In genomic region chr2:26715528-26716270, GRCh38 we compare ENCODE assay signal across 17 cellular contexts. TPM values are rescaled to one million over a fixed set of nuclear protein-coding genes. Genes with fewer than 3 reads are reported as not detected.
DNase-seq lines count a peak whose midpoint lies in the region; ATAC-seq, FAIRE-seq and TF ChIP-seq lines count a peak whose summit lies in the region.
"Had no signal": no experiment of that assay in that cellular context is flagged by ENCODE, and none has a peak within 500 bp of the region (broad histone marks: within the 10 kb centered on the region; RNA-seq: fewer than 3 reads in every experiment).

No MANE protein-coding gene starts in this region.

- H3K4me1 ChIP-seq in A549 (peaks cover 56% of the 10 kb centered on the region), Panc1 (ENCODE audit: control insufficient read depth, insufficient read depth, low read length) (peaks cover 51% of the 10 kb centered on the region), esophagus muscularis mucosa (peaks cover 46 to 81% (median 65%) of the 10 kb centered on the region in 4 donors), pancreas (peaks cover 34 to 56% (median 37%) of the 10 kb centered on the region in 3 donors)

- no peak overlapping the region for H3K4me2 ChIP-seq in A549

- TF ChIP-seq POLR2A in A549 (IDR thresholded peaks at IDR 0.05; ENCODE audit: low read length): no peak
- TF ChIP-seq POLR2A in esophagus muscularis mucosa (IDR thresholded peaks at IDR 0.05; ENCODE audit: low read depth): no peak

- no peak overlapping the region for H3K4me3 ChIP-seq in A549
- no peak overlapping the region for H3K4me3 ChIP-seq in Panc1 (ENCODE audit: low read depth in 2 of 2, low read length in 2 of 2)
- H3K4me3 ChIP-seq in esophagus muscularis mucosa: no peak overlapping the region
- H3K4me3 ChIP-seq in pancreas: no peak overlapping the region
- H3K4me3 ChIP-seq in foreskin fibroblast (ENCODE audit: low read depth in 1 of 2, low read length in 2 of 2): no peak overlapping the region

- 77% methylated on average over 11 of the region's 13 CpGs for WGBS in A549 (ENCODE audit: missing lambda C conversion rate)
- 74% methylated on average over 8 of the region's 13 CpGs for WGBS in esophagus muscularis mucosa
- WGBS in pancreas, 2 donors: 62 to 71% methylated on average over 13 of the region's 13 CpGs

- FAIRE-seq in A549 (lab: Jason Lieb, UNC): no peak
- FAIRE-seq in pancreas (lab: Jason Lieb, UNC): no peak
- FAIRE-seq: D721Med, GM19239 had no signal

- POLR2A ChIA-PET in A549 (lab: Yijun Ruan, JAX) (interaction anchor here (1.4 kb wide), 1 partner anchor 8 kb away, joined by 3 read pairs; no protein-coding TSS in a partner anchor), Panc1 (lab: Charles Lee) (no interaction called here)

- no peak for TF ChIP-seq RAD21 in A549 (conservative IDR thresholded peaks at IDR 0.05 in 1 of 2, IDR thresholded peaks at IDR 0.05 in 1 of 2)

- intact Hi-C loops in Panc1 (cut with micrococcal nuclease; ENCODE audit: unreplicated experiment) (no loop called here), esophagus muscularis mucosa (cut with DNase I) (no loop called here), pancreas (cut with DNase I) (no loop called here)

- no peak for DNase-seq in A549 (ENCODE audit: low read depth in 1 of 2, low spot score in 1 of 2)
- DNase-seq in Panc1 (ENCODE audit: low read depth, low spot score): no peak
- no peak for DNase-seq in esophagus muscularis mucosa (ENCODE audit: extremely low spot score)
- peak in 2 of 6 donors; percentile 27 to 52 for DNase-seq in pancreas
- DNase-seq in SIG-M5 (lab: John Stamatoyannopoulos, UW): no peak
- no peak for DNase-seq in foreskin fibroblast
- DNase-seq in substantia nigra (lab: John Stamatoyannopoulos, UW): no peak
- DNase-seq: CD8-positive, alpha-beta T cell; COR-L47; DND-41; GDM1; HCEC 1CT; HFFc6 had no signal

- TF ChIP-seq CTCF in A549 (IDR thresholded peaks at IDR 0.05) (no peak), Panc1 (IDR thresholded peaks at IDR 0.05) (no peak), esophagus muscularis mucosa (IDR thresholded peaks at IDR 0.05) (no peak), pancreas (IDR thresholded peaks at IDR 0.05) (no peak), foreskin fibroblast (IDR thresholded peaks at IDR 0.05; ENCODE audit: low read depth, low read length) (no peak)

- H3K9me3 ChIP-seq in A549 (no peaks in the 10 kb centered on the region), Panc1 (ENCODE audit: control insufficient read depth, insufficient read depth, low read depth, low read length) (no peaks in the 10 kb centered on the region), esophagus muscularis mucosa (no peaks in the 10 kb centered on the region), pancreas (no peaks in the 10 kb centered on the region)

- no peak for TF ChIP-seq EP300 in A549 (IDR thresholded peaks at IDR 0.05)
- no peak for TF ChIP-seq EP300 in esophagus muscularis mucosa (IDR thresholded peaks at IDR 0.05)

- no TSS peak for BruUV-seq in Panc1 (replicated peaks; lab: Mats Ljungman, UMichigan)

- H3K27ac ChIP-seq in A549 (peak overlapping the region; percentile 33 to 94; a peak in 5 of 6 replicates), Panc1 (ENCODE audit: low read length) (peak overlapping the region; percentile 78), esophagus muscularis mucosa (replicated peaks in 1 of 4) (peak overlapping the region in 3 of 4 donors; percentile 3 to 78 (median 41)), pancreas (peak overlapping the region in 3 of 4 donors; percentile 39 to 56 (median 43)), substantia nigra (ENCODE audit: low read depth, low read length, poor library complexity, severe bottlenecking) (no peak overlapping the region)

- H3K27me3 ChIP-seq in Panc1 (ENCODE audit: control insufficient read depth, insufficient read depth, low read length) (no peaks in the 10 kb centered on the region), esophagus muscularis mucosa (no peaks in the 10 kb centered on the region), pancreas (no peaks in the 10 kb centered on the region)

- ATAC-seq in A549 (no peak), Panc1 (no peak), pancreas (peak in 1 of 4 donors; percentile 3)
- ATAC-seq: CD8-positive, alpha-beta T cell had no signal

- CTCF ChIA-PET in A549 (lab: Yijun Ruan, JAX) (interaction anchor here (0.9 to 2.2 kb wide), 6 partner anchors 10 to 285 kb away, joined by 3 to 5 read pairs (median 3); no protein-coding TSS in a partner anchor), Panc1 (lab: Charles Lee) (no interaction called here)

- H3K36me3 ChIP-seq in Panc1 (ENCODE audit: control insufficient read depth, insufficient read depth, low read length) (no peaks in the 10 kb centered on the region), esophagus muscularis mucosa (no peaks in the 10 kb centered on the region), pancreas (no peaks in the 10 kb centered on the region)

- in situ Hi-C loops in Panc1 (cut with HindIII; ENCODE audit: low pct_unique_long_range_greater_than_20kb, low sequenced_read_pairs): no loop called here

TF ChIP-seq in A549, 52 proteins besides CTCF, POLR2A, EP300 and RAD21:
- TF ChIP-seq HOXA7 (CRISPR knock-in tag; IDR thresholded peaks at IDR 0.05) (no peak), KDM1A (IDR thresholded peaks at IDR 0.05; ENCODE audit: low read depth) (peak; percentile 37; the same call in 1 of the 2 replicates), ZFP36 (IDR thresholded peaks at IDR 0.05; ENCODE audit: borderline replicate concordance, partially characterized antibody) (peak; percentile 49)

RNA-seq across cellular contexts. Expression of gene KCNK3, which starts 23.2 kb away (rescaled TPM):
- polyA plus RNA-seq in A549 (2011; rRNA removed) (2.8 and 3.5 TPM in 2 replicates), A549 (2017; fragmentation: RNase III; extraction: RNeasy Plus Mini Kit Qiagen cat#74134 plus additional on column Dnase treatment) (1.6 to 3.4 TPM (median 2.4 TPM) in 3 replicates), pancreas (1 to 10 TPM; 7.5 to 9.0 TPM)
- polyA plus RNA-seq in A549 (2012; cell fraction: cytosol; rRNA removed): 2.0 and 3.4 TPM in 2 replicates
- 1.7 and 2.9 TPM in 2 replicates for polyA plus RNA-seq in A549 (2012; cell fraction: nucleus; rRNA removed)
- 4.1 TPM in 2 replicates for polyA minus RNA-seq in A549 (2011; rRNA and poly(A)+ RNA removed)
- total RNA-seq in Panc1 (2021; ENCODE audit: unreplicated experiment) (32.8 TPM), esophagus muscularis mucosa (10 to 100 TPM in 1 of 4 donors, 1 to 10 TPM in 3; 2.1 to 13.0 (median 7.9) TPM), pancreas (10 to 100 TPM; 23.6 to 46.4 (median 31.4) TPM)
- 44.4 TPM for polyA plus RNA-seq in Panc1 (2012; ENCODE audit: insufficient read length)
- total RNA-seq: CD8-positive, alpha-beta T cell; HFFc6; HT1080 had no signal
- polyA plus RNA-seq: CD14-positive monocyte had no signal

RNA-seq across cellular contexts. Expression of gene SLC35F6, which starts 48.4 kb away (rescaled TPM):
- polyA plus RNA-seq in A549 (2011; rRNA removed) (41.3 and 55.7 TPM in 2 replicates), A549 (2017; fragmentation: RNase III; extraction: RNeasy Plus Mini Kit Qiagen cat#74134 plus additional on column Dnase treatment) (40.1 to 47.6 TPM (median 46.9 TPM) in 3 replicates), pancreas (1 to 10 TPM; 9.3 to 9.9 TPM)
- polyA plus RNA-seq in A549 (2012; cell fraction: cytosol; rRNA removed): 23.7 and 38.0 TPM in 2 replicates
- polyA plus RNA-seq in A549 (2012; cell fraction: nucleus; rRNA removed): 33.1 and 35.8 TPM in 2 replicates
- polyA minus RNA-seq in A549 (2011; rRNA and poly(A)+ RNA removed): 111 and 126 TPM in 2 replicates
- total RNA-seq in Panc1 (2021; ENCODE audit: unreplicated experiment) (67.3 TPM), esophagus muscularis mucosa (10 to 100 TPM; 31.6 to 50.7 (median 41.3) TPM), pancreas (10 to 100 TPM; 10.1 to 21.9 (median 12.1) TPM)
- polyA plus RNA-seq in Panc1 (2012; ENCODE audit: insufficient read length): 49.4 TPM
